In genomic region chr6:166313255-166314070, GRCh38 we compare ENCODE assay signal across 9 cellular contexts. TPM values are rescaled to one million over a fixed set of nuclear protein-coding genes. Genes with fewer than 3 reads are reported as not detected.
A peak's percentile ranks its signal among the peaks of the same experiment; 100 is the strongest.
DNase-seq lines count a peak whose midpoint lies in the region; ATAC-seq and TF ChIP-seq lines count a peak whose summit lies in the region.
"Had no signal": no experiment of that assay in that cellular context is flagged by ENCODE, and none has a peak within 500 bp of the region (broad histone marks: within the 10 kb centered on the region; RNA-seq: fewer than 3 reads in every experiment).

No MANE protein-coding gene starts in this region.

- H3K23me2 ChIP-seq in H9 (ENCODE audit: insufficient read length, low read depth, low read length, poor library complexity, severe bottlenecking), result peaks cover 2% of the 10 kb centered on the region

- peaks cover 7 to 14% of the 10 kb centered on the region in 2 experiments for H3K4me1 Mint-ChIP-seq in H9
- H3K4me1 Mint-ChIP-seq in activated CD4-positive, alpha-beta memory T cell treated with anti-CD3 and anti-CD28 coated beads for 36 hours (ENCODE audit: low read depth), result no peaks in the 10 kb centered on the region
- peaks cover 7% of the 10 kb centered on the region for H3K4me1 Mint-ChIP-seq in nephron progenitor cell
- H3K4me1 Mint-ChIP-seq in stimulated activated memory B cell treated with anti-CD40 and anti-IgM and Interleukin-4, amounts not matched to agents 10 μg/mL and 1 μg/mL and 100 μg/mL, for 72 hours, result peaks cover 12% of the 10 kb centered on the region

- no peak overlapping the region for H3K4ac ChIP-seq in H9 (ENCODE audit: low read depth, low read length)

- no peak overlapping the region for H3K18ac ChIP-seq in H9 (ENCODE audit: insufficient read length, low read depth, low read length)

- no peak overlapping the region for H3K56ac ChIP-seq in H9 (ENCODE audit: insufficient read length, low read depth, low read length)

- H4K8ac ChIP-seq in H9 (replicated peaks; ENCODE audit: insufficient read length, low read depth, low read length), result no peak overlapping the region

- no peaks in the 10 kb centered on the region; the same call in 1 of the 2 replicates for H3K4me1 ChIP-seq in H9 (ENCODE audit: insufficient read depth, low read length)

- ATAC-seq in stimulated activated memory B cell treated with anti-CD40 and anti-IgM and Interleukin-4, amounts not matched to agents 10 μg/mL and 1 μg/mL and 100 μg/mL, for 72 hours, result no peak

- CTCF ChIA-PET in activated CD4-positive, alpha-beta memory T cell treated with anti-CD3 and anti-CD28 coated beads for 36 hours (lab: Charles Lee), result interaction anchor here (0.6 to 6.3 kb wide), 24 partner anchors 9 to 443 kb away, joined by 3 to 80 read pairs (median 4); partner anchors contain the start of gene SFT2D1

- H4K5ac ChIP-seq in H9 (ENCODE audit: insufficient read length, low read depth, low read length), result no peak overlapping the region

- TF ChIP-seq CTCF in H9 (conservative IDR thresholded peaks at IDR 0.05) (peak; percentile 84), nephron progenitor cell (IDR thresholded peaks at IDR 0.05) (peak; percentile 76)

- H3K27me3 ChIP-seq in H9 (ENCODE audit: insufficient read depth, low read length), result peaks cover 12% of the 10 kb centered on the region; the same call in 1 of the 2 replicates

- no peaks in the 10 kb centered on the region; a peak in 2 of 5 replicates for H3K9me3 Mint-ChIP-seq in H9
- no peaks in the 10 kb centered on the region for H3K9me3 Mint-ChIP-seq in activated CD4-positive, alpha-beta memory T cell treated with anti-CD3 and anti-CD28 coated beads for 36 hours
- no peaks in the 10 kb centered on the region for H3K9me3 Mint-ChIP-seq in nephron progenitor cell
- no peaks in the 10 kb centered on the region for H3K9me3 Mint-ChIP-seq in stimulated activated memory B cell treated with anti-CD40 and anti-IgM and Interleukin-4, amounts not matched to agents 10 μg/mL and 1 μg/mL and 100 μg/mL, for 72 hours

- H3K14ac ChIP-seq in H9 (ENCODE audit: insufficient read depth, low read length), result no peak overlapping the region

- H3K4me2 ChIP-seq in H9 (ENCODE audit: insufficient read depth, insufficient read length, low read length), result no peak overlapping the region

- no peaks in the 10 kb centered on the region for H4K20me1 ChIP-seq in H9 (ENCODE audit: control insufficient read depth, insufficient read depth, insufficient read length)

- H3K36me3 Mint-ChIP-seq in H9 (ENCODE audit: insufficient read depth in 1 of 3, low read depth in 3 of 3) (no peaks in the 10 kb centered on the region; a peak in 1 of 7 replicates), nephron progenitor cell (ENCODE audit: low read depth) (no peaks in the 10 kb centered on the region)
- no peaks in the 10 kb centered on the region for H3K36me3 Mint-ChIP-seq in activated CD4-positive, alpha-beta memory T cell treated with anti-CD3 and anti-CD28 coated beads for 36 hours
- H3K36me3 Mint-ChIP-seq in stimulated activated memory B cell treated with anti-CD40 and anti-IgM and Interleukin-4, amounts not matched to agents 10 μg/mL and 1 μg/mL and 100 μg/mL, for 72 hours, result peaks cover 1% of the 10 kb centered on the region
- H3K36me3 Mint-ChIP-seq: activated naive CD8-positive, alpha-beta T cell had no signal

- H2BK15ac ChIP-seq in H9 (ENCODE audit: low read depth, low read length), result no peak overlapping the region

- H3K27me3 Mint-ChIP-seq in H9 (ENCODE audit: low read depth) (peaks cover 31% of the 10 kb centered on the region), nephron progenitor cell (ENCODE audit: low read depth, poor library complexity) (peaks cover 41% of the 10 kb centered on the region)
- H3K27me3 Mint-ChIP-seq in activated CD4-positive, alpha-beta memory T cell treated with anti-CD3 and anti-CD28 coated beads for 36 hours, result peaks cover 18% of the 10 kb centered on the region
- peaks cover 18% of the 10 kb centered on the region for H3K27me3 Mint-ChIP-seq in stimulated activated memory B cell treated with anti-CD40 and anti-IgM and Interleukin-4, amounts not matched to agents 10 μg/mL and 1 μg/mL and 100 μg/mL, for 72 hours

- no peak overlapping the region for H2BK20ac ChIP-seq in H9 (ENCODE audit: low read depth, low read length, poor library complexity, severe bottlenecking)

- H3K27ac Mint-ChIP-seq in H9 (no peak overlapping the region), nephron progenitor cell (no peak overlapping the region)
- no peak overlapping the region for H3K27ac Mint-ChIP-seq in activated CD4-positive, alpha-beta memory T cell treated with anti-CD3 and anti-CD28 coated beads for 36 hours
- no peak overlapping the region for H3K27ac Mint-ChIP-seq in stimulated activated memory B cell treated with anti-CD40 and anti-IgM and Interleukin-4, amounts not matched to agents 10 μg/mL and 1 μg/mL and 100 μg/mL, for 72 hours
- H3K27ac Mint-ChIP-seq: activated naive CD8-positive, alpha-beta T cell had no signal

- DNase-seq in NCI-H1417 (lab: John Stamatoyannopoulos, UW) (peak in 2 of 3 experiments; percentile 17 to 28), NCI-H1417 treated with DMSO at 0.1 percent for 48 hours (lab: John Stamatoyannopoulos, UW) (no peak), H9 (peak; percentile 75), NAMALWA (ENCODE audit: low spot score) (peak; percentile 76), fibroblast of gingiva (ENCODE audit: low read depth) (peak; percentile 27), nephron progenitor cell (peak; percentile 65)
- peak; percentile 65 for DNase-seq in activated CD4-positive, alpha-beta memory T cell treated with anti-CD3 and anti-CD28 coated beads for 36 hours

- no peak overlapping the region for H2AK5ac ChIP-seq in H9 (ENCODE audit: insufficient read length, low read length)

- H3K23ac ChIP-seq in H9 (ENCODE audit: insufficient read length, low read depth, low read length), result no peak overlapping the region

- H4K91ac ChIP-seq in H9 (ENCODE audit: insufficient read length, low read depth, low read length), result no peak overlapping the region

- H3T11ph ChIP-seq in H9 (ENCODE audit: low read length), result no peak overlapping the region

- intact Hi-C loops in activated CD4-positive, alpha-beta memory T cell treated with anti-CD3 and anti-CD28 coated beads for 36 hours (cut with micrococcal nuclease), result loop anchor here (1.0 to 5.0 kb wide), 3 partner anchors 36 to 87 kb away; no protein-coding TSS in a partner anchor

- no peaks in the 10 kb centered on the region for H3K79me2 ChIP-seq in H9 (ENCODE audit: insufficient read depth, low read length)

- H3K79me1 ChIP-seq in H9 (ENCODE audit: insufficient read depth, low read depth, low read length, poor library complexity, severe bottlenecking), result no peaks in the 10 kb centered on the region

- POLR2A ChIA-PET in activated CD4-positive, alpha-beta memory T cell treated with anti-CD3 and anti-CD28 coated beads for 36 hours (lab: Charles Lee), result no interaction called here

- no peak overlapping the region for H2BK120ac ChIP-seq in H9 (ENCODE audit: low read depth, low read length, poor library complexity, severe bottlenecking)

- WGBS in H9 (ENCODE audit: extremely low coverage, insufficient read length, low lambda C conversion rate), result no CpG with 5 or more reads among the region's 18 CpGs

- no peak overlapping the region for H2AFZ ChIP-seq in H9 (ENCODE audit: low read length)

- H3K9me3 ChIP-seq in H9 (ENCODE audit: control insufficient read depth, low read depth, low read length), result no peaks in the 10 kb centered on the region

- no peak overlapping the region for H3K9ac ChIP-seq in H9 (ENCODE audit: extremely low read depth, insufficient read length, low read length)

- H3K4me3 Mint-ChIP-seq in H9 (no peak overlapping the region), nephron progenitor cell (no peak overlapping the region)
- H3K4me3 Mint-ChIP-seq in activated CD4-positive, alpha-beta memory T cell treated with anti-CD3 and anti-CD28 coated beads for 36 hours, result no peak overlapping the region
- no peak overlapping the region for H3K4me3 Mint-ChIP-seq in stimulated activated memory B cell treated with anti-CD40 and anti-IgM and Interleukin-4, amounts not matched to agents 10 μg/mL and 1 μg/mL and 100 μg/mL, for 72 hours
- H3K4me3 Mint-ChIP-seq: activated naive CD8-positive, alpha-beta T cell had no signal

- H3K27ac ChIP-seq in H9 (ENCODE audit: insufficient read length, low read depth, low read length), result no peak overlapping the region

- no peak overlapping the region for H2BK5ac ChIP-seq in H9 (ENCODE audit: insufficient read length, low read length)

- H2BK12ac ChIP-seq in H9 (ENCODE audit: insufficient read length, low read depth, low read length), result no peak overlapping the region

RNA-seq across cellular contexts. Expression of gene PRR18, which starts 5.3 kb away (rescaled TPM):
- 0.11 TPM in 1 of 2 replicates, not detected in the other for total RNA-seq in H9 (2021)
- total RNA-seq in activated CD4-positive, alpha-beta memory T cell treated with anti-CD3 and anti-CD28 coated beads for 36 hours, result under 1 TPM in 1 of 2 experiments, not detected in 1; 0.17 TPM

RNA-seq across cellular contexts. Expression of gene SFT2D1, which starts 28.9 kb away (rescaled TPM):
- total RNA-seq in H9 (2021), result 39.1 and 40.2 TPM in 2 replicates
- total RNA-seq in activated CD4-positive, alpha-beta memory T cell treated with anti-CD3 and anti-CD28 coated beads for 36 hours, result 10 to 100 TPM; 57.2 to 59.5 TPM
